Comparison of ENCODE assay signal across 12 cellular contexts in genomic region chr5:172165465-172165864, GRCh38. TPM values are rescaled to one million over a fixed set of nuclear protein-coding genes. Genes with fewer than 3 reads are reported as not detected.
A peak's percentile ranks its signal among the peaks of the same experiment; 100 is the strongest.
DNase-seq lines count a peak whose midpoint lies in the region; ATAC-seq, FAIRE-seq and TF ChIP-seq lines count a peak whose summit lies in the region.
"Had no signal": no experiment of that assay in that cellular context is flagged by ENCODE, and none has a peak within 500 bp of the region (broad histone marks: within the 10 kb centered on the region; RNA-seq: fewer than 3 reads in every experiment).

No MANE protein-coding gene starts in this region.

- in situ Hi-C loops in HepG2 (cut with HindIII; ENCODE audit: extremely low pct_ligation_motif_present, low pct_unique_long_range_greater_than_20kb), result no loop called here

- H3K36me3 ChIP-seq in CD4-positive, alpha-beta memory T cell (ENCODE audit: insufficient read depth, low read length), result peaks cover 14% of the 10 kb centered on the region
- no peaks in the 10 kb centered on the region for H3K36me3 ChIP-seq in HepG2 (replicated peaks in 1 of 2; ENCODE audit: control insufficient read depth in 1 of 2, insufficient read depth in 2 of 2, low read length in 2 of 2)

- H3K9ac ChIP-seq in HepG2 (ENCODE audit: insufficient read depth, low read depth, low read length), result peak overlapping the region; percentile 56

- ATAC-seq in GM19397 (IDR thresholded peaks at IDR 0.05; ENCODE audit: unreplicated experiment), result peak; percentile 54
- ATAC-seq in HG03378 (IDR thresholded peaks at IDR 0.05; ENCODE audit: unreplicated experiment), result peak; percentile 57
- peak; percentile 48 for ATAC-seq in HepG2

- no peaks in the 10 kb centered on the region for H4K20me1 ChIP-seq in HepG2 (ENCODE audit: insufficient read depth, low read length)

- no peaks in the 10 kb centered on the region for H3K9me3 Mint-ChIP-seq in CD4-positive, alpha-beta memory T cell
- H3K9me3 Mint-ChIP-seq: activated naive CD8-positive, alpha-beta T cell treated with anti-CD3 and anti-CD28 coated beads, Interleukin-2, amount 10 ng/mL, durations not matched to agents 7 days and 5 days had no signal

- H3K4me3 Mint-ChIP-seq in CD4-positive, alpha-beta memory T cell, result no peak overlapping the region
- H3K4me3 Mint-ChIP-seq: activated naive CD8-positive, alpha-beta T cell treated with anti-CD3 and anti-CD28 coated beads, Interleukin-2, amount 10 ng/mL, durations not matched to agents 7 days and 5 days had no signal

- H3K27me3 Mint-ChIP-seq in CD4-positive, alpha-beta memory T cell, result no peaks in the 10 kb centered on the region
- H3K27me3 Mint-ChIP-seq: activated naive CD8-positive, alpha-beta T cell treated with anti-CD3 and anti-CD28 coated beads, Interleukin-2, amount 10 ng/mL, durations not matched to agents 7 days and 5 days had no signal

- H3K4me3 ChIP-seq in CD4-positive, alpha-beta memory T cell (ENCODE audit: low read length in 2 of 2), result no peak overlapping the region
- peak overlapping the region in 1 of 3 experiments; percentile 68; a peak in 3 of 6 replicates for H3K4me3 ChIP-seq in HepG2 (replicated peaks in 1 of 3; ENCODE audit: insufficient read depth in 1 of 3, low read depth in 2 of 3, low read length in 3 of 3)

- DNase-seq in CD4-positive, alpha-beta memory T cell, result no peak
- DNase-seq in HepG2 (ENCODE audit: low spot score) (no peak), DMS 273 treated with DMSO at 0.1 percent for 48 hours (lab: John Stamatoyannopoulos, UW) (no peak), NCI-H1694 (lab: John Stamatoyannopoulos, UW) (no peak), activated T-cell treated with anti-CD3 and anti-CD28 coated beads for 4 hours (no peak)
- no peak for DNase-seq in NK-92 treated with Interleukin-12 subunit alpha and Interleukin-12 subunit beta, amount 100 ng/mL, for 24 hours (lab: John Stamatoyannopoulos, UW)
- DNase-seq: activated CD4-positive, alpha-beta T cell treated with anti-CD3 and anti-CD28 coated beads, Interleukin-2, amount 50 U/mL, for 1 hour; activated naive CD8-positive, alpha-beta T cell treated with anti-CD3 and anti-CD28 coated beads, Interleukin-2, amount 10 ng/mL, durations not matched to agents 7 days and 5 days; kidney; NCI-H1930 had no signal

- no peak for TF ChIP-seq RAD21 in HepG2 (CRISPR knock-in tag; IDR thresholded peaks at IDR 0.05)

- no TSS peak for BruUV-seq in HepG2 (replicated peaks; lab: Mats Ljungman, UMichigan)

- TF ChIP-seq EP300 in HepG2 (IDR thresholded peaks at IDR 0.05; ENCODE audit: low read depth in 2 of 2, low read length in 2 of 2) (no peak), HepG2 (CRISPR knock-in tag; IDR thresholded peaks at IDR 0.05; ENCODE audit: borderline replicate concordance) (no peak)

- peaks cover 96% of the 10 kb centered on the region for H3K4me1 ChIP-seq in CD4-positive, alpha-beta memory T cell (ENCODE audit: insufficient read depth, low read length)
- H3K4me1 ChIP-seq in HepG2 (ENCODE audit: insufficient read depth, low read length), result peaks cover 46% of the 10 kb centered on the region

- no peaks in the 10 kb centered on the region for H3K79me2 ChIP-seq in HepG2 (ENCODE audit: insufficient read depth, low read length)

- TF ChIP-seq CTCF in HepG2 (CRISPR knock-in tag; IDR thresholded peaks at IDR 0.05), result no peak

- H3K4me1 Mint-ChIP-seq in CD4-positive, alpha-beta memory T cell, result peaks cover 59 to 97% (median 81%) of the 10 kb centered on the region in 4 donors

- peaks cover 24 to 62% of the 10 kb centered on the region in 2 donors for H3K36me3 Mint-ChIP-seq in CD4-positive, alpha-beta memory T cell

- intact Hi-C loops in CD4-positive, alpha-beta memory T cell (cut with micrococcal nuclease), result no loop called here
- intact Hi-C loops in HepG2 (cut with micrococcal nuclease; ENCODE audit: unreplicated experiment), result loop anchor here (2.0 kb wide), 1 partner anchor 23 kb away; the partner anchor contains the start of gene STK10

- FAIRE-seq in HepG2 (lab: Jason Lieb, UNC), result no peak
- FAIRE-seq: kidney had no signal

- peak overlapping the region; percentile 94 for H3K4me2 ChIP-seq in HepG2 (ENCODE audit: low read depth, low read length)

- H3K27me3 ChIP-seq in CD4-positive, alpha-beta memory T cell (ENCODE audit: insufficient read depth, low read length), result no peaks in the 10 kb centered on the region
- no peaks in the 10 kb centered on the region for H3K27me3 ChIP-seq in HepG2 (ENCODE audit: control insufficient read depth in 1 of 2, insufficient read depth in 2 of 2, low read length in 2 of 2)

- no peak for TF ChIP-seq POLR2A in HepG2 (IDR thresholded peaks at IDR 0.05; ENCODE audit: insufficient read depth in 1 of 2, low read depth in 2 of 2, low read length in 2 of 2)

- no peak overlapping the region for H2AFZ ChIP-seq in HepG2 (ENCODE audit: low read length)

- H3K27ac Mint-ChIP-seq in CD4-positive, alpha-beta memory T cell, result peak overlapping the region in 5 of 7 donors; percentile 3 to 87 (median 27)
- H3K27ac Mint-ChIP-seq: activated naive CD8-positive, alpha-beta T cell treated with anti-CD3 and anti-CD28 coated beads, Interleukin-2, amount 10 ng/mL, durations not matched to agents 7 days and 5 days had no signal

- peak overlapping the region; percentile 17 for H3K27ac ChIP-seq in CD4-positive, alpha-beta memory T cell (ENCODE audit: low read depth, low read length)
- H3K27ac ChIP-seq in HepG2 (ENCODE audit: extremely low read length, insufficient read depth, low read length), result peak overlapping the region; percentile 77

- CTCF ChIA-PET in CD4-positive, alpha-beta memory T cell (lab: Charles Lee; ENCODE audit: partially characterized antibody), result interaction anchor here (5.3 to 23.1 kb wide), 2 partner anchors 8 to 19 kb away, joined by 37 to 429 read pairs; partner anchors contain the start of gene STK10
- CTCF ChIA-PET in HepG2 (lab: Yijun Ruan, JAX; ENCODE audit: low intra/inter-chr PET ratio, low total read pairs), result no interaction called here

- no peaks in the 10 kb centered on the region for H3K9me3 ChIP-seq in CD4-positive, alpha-beta memory T cell (ENCODE audit: control insufficient read depth in 1 of 2, low read length in 2 of 2)
- no peaks in the 10 kb centered on the region for H3K9me3 ChIP-seq in HepG2 (ENCODE audit: low read length)

- 70% methylated on average over 4 of the region's 7 CpGs for WGBS in HepG2 (ENCODE audit: low lambda C conversion rate)

- POLR2A ChIA-PET in CD4-positive, alpha-beta memory T cell (lab: Charles Lee; ENCODE audit: partially characterized antibody), result interaction anchor here (1.7 to 8.4 kb wide), 4 partner anchors 9 to 54 kb away, joined by 6 to 89 read pairs (median 44); partner anchors contain the start of gene STK10
- POLR2A ChIA-PET in HepG2 (lab: Yijun Ruan, JAX), result interaction anchor here (0.8 to 4.9 kb wide), 8 partner anchors 9 to 160 kb away, joined by 3 to 65 read pairs (median 4); partner anchors contain the start of genes FBXW11 and STK10

RNA-seq across cellular contexts. Expression of gene STK10, which starts 22.6 kb away (rescaled TPM):
- total RNA-seq in CD4-positive, alpha-beta memory T cell, result 100 to 1,000 TPM; 306 to 314 TPM
- polyA plus RNA-seq in CD4-positive, alpha-beta memory T cell, result 100 to 1,000 TPM in 1 of 2 donors, 10 to 100 TPM in 1; 24.6 to 161 TPM
- 6.2 and 7.2 TPM in 2 replicates for total RNA-seq in HepG2 (2016; rRNA removed; fragmentation: Illumina TruSeq; extraction: Trizol)
- total RNA-seq in HepG2 (2016; cell fraction: cytosol; rRNA removed; fragmentation: Illumina TruSeq; extraction: Trizol; ENCODE audit: low read depth), result 2.5 and 3.0 TPM in 2 replicates
- 4.8 and 6.1 TPM in 2 replicates for total RNA-seq in HepG2 (2016; cell fraction: insoluble cytoplasmic fraction; rRNA removed; fragmentation: Illumina TruSeq; extraction: Trizol)
- 3.2 and 4.9 TPM in 2 replicates for total RNA-seq in HepG2 (2016; cell fraction: membrane; rRNA removed; fragmentation: Illumina TruSeq; extraction: Trizol)
- total RNA-seq in HepG2 (2016; cell fraction: nucleus; rRNA removed; fragmentation: Illumina TruSeq; extraction: Trizol), result 5.9 and 8.3 TPM in 2 replicates
- polyA plus RNA-seq in HepG2 (2011; rRNA removed), result 7.0 and 7.8 TPM in 2 replicates
- polyA plus RNA-seq in HepG2 (2011; cell fraction: cytosol; rRNA removed), result 3.7 and 4.6 TPM in 2 replicates
- 14.1 and 17.0 TPM in 2 replicates for polyA plus RNA-seq in HepG2 (2011; cell fraction: nucleus; rRNA removed)
- 7.2 and 8.7 TPM in 2 replicates for polyA plus RNA-seq in HepG2 (2012)
- polyA plus RNA-seq in HepG2 (2016; cell fraction: cytosol; fragmentation: Illumina TruSeq; extraction: Trizol; ENCODE audit: low read depth), result 1.5 and 2.9 TPM in 2 replicates
- polyA plus RNA-seq in HepG2 (2016; cell fraction: insoluble cytoplasmic fraction; fragmentation: Illumina TruSeq; extraction: Trizol; ENCODE audit: low read depth), result 3.6 and 4.4 TPM in 2 replicates
- polyA plus RNA-seq in HepG2 (2016; cell fraction: membrane; fragmentation: Illumina TruSeq; extraction: Trizol; ENCODE audit: low read depth), result 2.6 and 3.6 TPM in 2 replicates
- 8.3 and 9.7 TPM in 2 replicates for polyA plus RNA-seq in HepG2 (2016; cell fraction: nucleus; fragmentation: Illumina TruSeq; extraction: Trizol; ENCODE audit: insufficient read depth, low read depth)
- 22.6 and 29.6 TPM in 2 replicates for polyA minus RNA-seq in HepG2 (2011; rRNA and poly(A)+ RNA removed; ENCODE audit: low replicate concordance)
- polyA minus RNA-seq in HepG2 (2011; cell fraction: cytosol; rRNA and poly(A)+ RNA removed), result 6.8 and 10.3 TPM in 2 replicates
- 17.4 and 22.1 TPM in 2 replicates for polyA minus RNA-seq in HepG2 (2011; cell fraction: nucleus; rRNA and poly(A)+ RNA removed)

RNA-seq across cellular contexts. Expression of gene EFCAB9, which starts 28.5 kb away (rescaled TPM):
- total RNA-seq in CD4-positive, alpha-beta memory T cell, result not detected
- polyA plus RNA-seq in CD4-positive, alpha-beta memory T cell, result not detected
- total RNA-seq in HepG2 (2016; rRNA removed; fragmentation: Illumina TruSeq; extraction: Trizol), result not detected in 2 replicates
- total RNA-seq in HepG2 (2016; cell fraction: cytosol; rRNA removed; fragmentation: Illumina TruSeq; extraction: Trizol; ENCODE audit: low read depth), result not detected in 2 replicates
- total RNA-seq in HepG2 (2016; cell fraction: insoluble cytoplasmic fraction; rRNA removed; fragmentation: Illumina TruSeq; extraction: Trizol), result not detected in 2 replicates
- total RNA-seq in HepG2 (2016; cell fraction: membrane; rRNA removed; fragmentation: Illumina TruSeq; extraction: Trizol), result not detected in 2 replicates
- not detected in 2 replicates for total RNA-seq in HepG2 (2016; cell fraction: nucleus; rRNA removed; fragmentation: Illumina TruSeq; extraction: Trizol)
- polyA plus RNA-seq in HepG2 (2011; rRNA removed), result not detected in 2 replicates
- not detected in 2 replicates for polyA plus RNA-seq in HepG2 (2011; cell fraction: cytosol; rRNA removed)
- polyA plus RNA-seq in HepG2 (2011; cell fraction: nucleus; rRNA removed), result not detected in 2 replicates
- not detected in 2 replicates for polyA plus RNA-seq in HepG2 (2012)
- polyA plus RNA-seq in HepG2 (2016; cell fraction: cytosol; fragmentation: Illumina TruSeq; extraction: Trizol; ENCODE audit: low read depth), result not detected in 2 replicates
- not detected in 2 replicates for polyA plus RNA-seq in HepG2 (2016; cell fraction: insoluble cytoplasmic fraction; fragmentation: Illumina TruSeq; extraction: Trizol; ENCODE audit: low read depth)
- polyA plus RNA-seq in HepG2 (2016; cell fraction: membrane; fragmentation: Illumina TruSeq; extraction: Trizol; ENCODE audit: low read depth), result not detected in 2 replicates
- polyA plus RNA-seq in HepG2 (2016; cell fraction: nucleus; fragmentation: Illumina TruSeq; extraction: Trizol; ENCODE audit: insufficient read depth, low read depth), result not detected in 2 replicates
- not detected in 2 replicates for polyA minus RNA-seq in HepG2 (2011; rRNA and poly(A)+ RNA removed; ENCODE audit: low replicate concordance)
- polyA minus RNA-seq in HepG2 (2011; cell fraction: cytosol; rRNA and poly(A)+ RNA removed), result not detected in 2 replicates
- polyA minus RNA-seq in HepG2 (2011; cell fraction: nucleus; rRNA and poly(A)+ RNA removed), result not detected in 2 replicates
- total RNA-seq: activated naive CD8-positive, alpha-beta T cell treated with anti-CD3 and anti-CD28 coated beads, Interleukin-2, amount 10 ng/mL, durations not matched to agents 7 days and 5 days; kidney had no signal

Comparison
In these comparisons a context has a peak if more than half of its experiments do, and no peak if none do; other contexts are left out.
1. RNA of gene STK10, which starts 22.6 kb away (total RNA-seq): 306 to 314 TPM in CD4-positive, alpha-beta memory T cell; 2.5 to 8.3 TPM in HepG2; every median in the first group is over 10 times any median in the second.
2. Peak in every context shown above with its lines, with median percentiles within 50 percentile points of each other: ATAC-seq.